Comparison of ENCODE assay signal across 8 cellular contexts in genomic region chr14:24146978-24147760, GRCh38. TPM values are rescaled to one million over a fixed set of nuclear protein-coding genes. Genes with fewer than 3 reads are reported as not detected.
DNase-seq lines count a peak whose midpoint lies in the region; ATAC-seq and TF ChIP-seq lines count a peak whose summit lies in the region.

Gene RNF31, plus strand, starts transcription at chr14:24147498. Its CDS starts 201 bp downstream, at chr14:24147699.

- H3K36me3 ChIP-seq in trophoblast cell (ENCODE audit: control insufficient read depth in 1 of 2, insufficient read depth in 2 of 2, low read length in 2 of 2) (peaks cover 30 to 36% of the 10 kb centered on the region in 2 experiments), transverse colon (peaks cover 0 to 22% (median 4%) of the 10 kb centered on the region in 4 donors)

- peaks cover 14% of the 10 kb centered on the region for H3K79me2 ChIP-seq in trophoblast cell (ENCODE audit: control insufficient read depth, insufficient read depth, low read length, poor library complexity)

- ATAC-seq in HG02759 (IDR thresholded peaks at IDR 0.05; ENCODE audit: unreplicated experiment) (peak; percentile 86), Right ventricle myocardium superior (ENCODE audit: poor library complexity) (peak; percentile 95)

- H3K9me3 ChIP-seq in trophoblast cell (ENCODE audit: insufficient read depth, low read depth, low read length), result peaks cover 3% of the 10 kb centered on the region
- H3K9me3 ChIP-seq in transverse colon, result no peaks in the 10 kb centered on the region

- H2BK5ac ChIP-seq in trophoblast cell (ENCODE audit: low read depth, low read length, poor library complexity), result peak within 1 kb of the TSS; percentile 85

- H2BK12ac ChIP-seq in trophoblast cell (ENCODE audit: low read length), result no peak within 1 kb of the TSS

- peak within 1 kb of the TSS; percentile 80 for H3K27ac ChIP-seq in trophoblast cell (ENCODE audit: low read depth, low read length)
- H3K27ac ChIP-seq in transverse colon, result peak within 1 kb of the TSS; percentile 94 to 99 (median 97)

- peak within 1 kb of the TSS; percentile 14 for H2AK5ac ChIP-seq in trophoblast cell (ENCODE audit: low read length)

- H3K9ac ChIP-seq in trophoblast cell (ENCODE audit: low read length), result peak within 1 kb of the TSS; percentile 97

- DNase-seq in GM12864 (ENCODE audit: low read depth), result peak; percentile 96
- peak; percentile 99 for DNase-seq in NCI-H1417 (lab: John Stamatoyannopoulos, UW)
- DNase-seq in SW 1271 (lab: John Stamatoyannopoulos, UW), result peak; percentile 90 to 97
- peak; percentile 98 for DNase-seq in activated naive CD8-positive, alpha-beta T cell treated with anti-CD3 and anti-CD28 coated beads, Interleukin-2, amount 50 U/mL, for 16 hours (ENCODE audit: low read depth, low spot score)
- DNase-seq in Right ventricle myocardium superior, result peak; percentile 99
- DNase-seq in trophoblast cell, result peak; percentile 99 to 100
- peak; percentile 99 for DNase-seq in transverse colon

- TF ChIP-seq CTCF in GM12864 (IDR thresholded peaks at IDR 0.05; ENCODE audit: low read depth, low read length, missing control alignments), result no peak
- TF ChIP-seq CTCF in transverse colon (IDR thresholded peaks at IDR 0.05), result no peak

- peak within 1 kb of the TSS; percentile 66 for H4K12ac ChIP-seq in trophoblast cell (ENCODE audit: low read depth, low read length)

- peak within 1 kb of the TSS; percentile 89 for H2AFZ ChIP-seq in trophoblast cell (ENCODE audit: insufficient read depth, low read length, poor library complexity)

- H3K4ac ChIP-seq in trophoblast cell (ENCODE audit: low read depth, low read length), result peak within 1 kb of the TSS; percentile 93

- peaks cover 13% of the 10 kb centered on the region for H3K79me1 ChIP-seq in trophoblast cell (ENCODE audit: low read length)

- no CpG with 5 or more reads among the region's 57 CpGs for WGBS in trophoblast cell (ENCODE audit: extremely low coverage, insufficient coverage, insufficient read length)
- 0% methylated on average over 31 of the region's 57 CpGs; no CpG with 5 or more reads in 1 of the 2 donors for WGBS in transverse colon (ENCODE audit: low coverage in 1 of 2), 2 donors

- H3K14ac ChIP-seq in trophoblast cell (ENCODE audit: low read length), result peak within 1 kb of the TSS; percentile 89

- H3K18ac ChIP-seq in trophoblast cell (ENCODE audit: low read length), result peak within 1 kb of the TSS; percentile 52

- peak within 1 kb of the TSS; percentile 88 for H4K91ac ChIP-seq in trophoblast cell (ENCODE audit: low read depth, low read length)

- H2BK120ac ChIP-seq in trophoblast cell (ENCODE audit: insufficient read depth, low read length, poor library complexity), result peak within 1 kb of the TSS; percentile 43

- intact Hi-C loops in Right ventricle myocardium superior (cut with DNase I), result no loop called here
- intact Hi-C loops in transverse colon (cut with DNase I; ENCODE audit: low total_unique reads), result no loop called here

- H3K23ac ChIP-seq in trophoblast cell (ENCODE audit: low read length), result no peak within 1 kb of the TSS

- H3K4me1 ChIP-seq in trophoblast cell (ENCODE audit: control insufficient read depth in 1 of 2, insufficient read depth in 2 of 2, low read length in 2 of 2), result peaks cover 10 to 16% of the 10 kb centered on the region in 2 experiments
- H3K4me1 ChIP-seq in transverse colon, result peaks cover 14 to 51% (median 30%) of the 10 kb centered on the region in 4 donors

- H4K8ac ChIP-seq in trophoblast cell (ENCODE audit: low read depth, low read length), result peak within 1 kb of the TSS; percentile 88

- in situ Hi-C loops in transverse colon (cut with MboI; ENCODE audit: low pct_ligation_motif_present in 1 of 4, low pct_unique_long_range_greater_than_20kb in 1 of 4, low sequenced_read_pairs in 3 of 4), result no loop called here

- peak within 1 kb of the TSS; percentile 98 for H3K4me2 ChIP-seq in trophoblast cell (ENCODE audit: low read length)

- TF ChIP-seq POLR2A in transverse colon (IDR thresholded peaks at IDR 0.05), result peak; percentile 61

- H3K4me3 ChIP-seq in GM12864 (ENCODE audit: low read depth, low read length), result peak within 1 kb of the TSS; percentile 84
- H3K4me3 ChIP-seq in trophoblast cell (ENCODE audit: low read depth, low read length), result peak within 1 kb of the TSS; percentile 90
- peak within 1 kb of the TSS; percentile 73 to 98 (median 86) for H3K4me3 ChIP-seq in transverse colon

- TF ChIP-seq EP300 in transverse colon (IDR thresholded peaks at IDR 0.05; ENCODE audit: low read depth), result no peak

- H3K27me3 ChIP-seq in trophoblast cell (ENCODE audit: insufficient read depth, low read length), result no peaks in the 10 kb centered on the region
- no peaks in the 10 kb centered on the region for H3K27me3 ChIP-seq in transverse colon

RNA-seq across cellular contexts. Expression of gene RNF31, which starts in this region (rescaled TPM):
- total RNA-seq in Right ventricle myocardium superior (29.5 TPM), transverse colon (100 to 1,000 TPM in 1 of 4 donors, 10 to 100 TPM in 3; 56.7 to 258 (median 71.2) TPM)
- 59.3 and 66.6 TPM in 2 replicates for polyA plus RNA-seq in trophoblast cell (2013)

Comparison
In these comparisons a context has a peak if more than half of its experiments do, and no peak if none do; other contexts are left out.
1. Peak in every context shown above with its lines: DNase-seq, ATAC-seq, H3K4me3 ChIP-seq and H3K27ac ChIP-seq.